28 cellular contexts compared by ENCODE assay signal in the genomic region with DNA sequence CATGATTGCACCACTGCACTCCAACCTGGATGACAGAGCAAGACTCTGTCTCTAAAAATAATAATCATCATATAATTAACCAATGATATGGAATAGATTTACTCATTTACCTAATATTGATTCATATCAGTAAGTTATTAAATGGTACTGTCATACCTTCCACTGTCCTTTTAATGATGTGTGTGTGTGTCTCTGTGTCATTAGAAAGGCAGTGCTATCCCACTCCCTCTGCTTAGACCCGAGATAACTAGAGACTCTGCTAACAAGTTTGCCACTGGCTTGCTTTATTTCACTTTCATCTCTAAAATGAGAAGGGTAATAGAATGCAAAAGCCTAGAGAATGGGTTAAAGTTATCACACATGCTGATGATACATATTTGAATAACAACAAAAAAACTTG.
"Had no signal": no experiment of that assay in that cellular context is flagged by ENCODE, and none has a peak within 500 bp of the region (broad histone marks: within the 10 kb centered on the region; RNA-seq: fewer than 3 reads in every experiment).

No MANE protein-coding gene starts in this region.

- DNase-seq: activated effector memory CD4-positive, alpha-beta T cell treated with anti-CD3 and anti-CD28 coated beads, Interleukin-2, amount 50 U/mL, for 16 hours; activated effector memory CD4-positive, alpha-beta T cell treated with Interleukin-2 at 50 U/mL for 16 hours; activated gamma-delta T cell; activated gamma-delta T cell treated with Interleukin-2 at 50 U/mL for 16 hours; activated naive CD4-positive, alpha-beta T cell; activated naive CD4-positive, alpha-beta T cell treated with anti-CD3 and anti-CD28 coated beads for 36 hours; activated naive CD4-positive, alpha-beta T cell treated with anti-CD3 and anti-CD28 coated beads, Interleukin-2, amount 10 ng/mL, durations not matched to agents 7 days and 5 days; activated naive CD4-positive, alpha-beta T cell treated with anti-CD3 and anti-CD28 coated beads, Interleukin-2, amount 50 U/mL, for 16 hours; activated naive CD4-positive, alpha-beta T cell treated with Interleukin-2 at 50 U/mL for 16 hours; activated naive CD8-positive, alpha-beta T cell treated with anti-CD3 and anti-CD28 coated beads for 36 hours; activated naive CD8-positive, alpha-beta T cell treated with anti-CD3 and anti-CD28 coated beads, Interleukin-2, amount 10 ng/mL, durations not matched to agents 7 days and 5 days; activated naive CD8-positive, alpha-beta T cell treated with anti-CD3 and anti-CD28 coated beads, Interleukin-2, amount 50 U/mL, for 24 hours; activated T-cell treated with anti-CD3 and anti-CD28 coated beads, Interleukin-2, amount 50 U/mL, for 24 hours; activated T-cell treated with anti-CD3 and anti-CD28 coated beads, Interleukin-2, amount 50 U/mL, for 4 hours; activated T-cell treated with anti-CD3 and anti-CD28 coated beads, Interleukin-2, amount 50 U/mL, for 48 hours; activated T-cell treated with anti-CD3 and anti-CD28 coated beads, Interleukin-2, amount 50 U/mL, for 72 hours; adrenal gland; amniotic stem cell; amygdala; anterior cingulate cortex; aorta; body of pancreas; brain microvascular endothelial cell; caudate nucleus; central memory CD4-positive, alpha-beta T cell; cerebellar nuclear complex had no signal

- ATAC-seq: activated naive CD4-positive, alpha-beta T cell treated with anti-CD3 and anti-CD28 coated beads, Interleukin-2, amount 50 U/mL, for 72 hours; activated naive CD8-positive, alpha-beta T cell treated with anti-CD3 and anti-CD28 coated beads, Interleukin-2, amount 50 U/mL, for 24 hours; activated T-cell treated with anti-CD3 and anti-CD28 coated beads, Interleukin-2, amount 50 U/mL, for 4 hours; activated T-cell treated with anti-CD3 and anti-CD28 coated beads, Interleukin-2, amount 50 U/mL, for 72 hours; activated T-helper 17 cell treated with anti-CD3 and anti-CD28 coated beads, Interleukin-2, amount 50 U/mL, for 72 hours; body of pancreas had no signal
